In the genomic region with DNA sequence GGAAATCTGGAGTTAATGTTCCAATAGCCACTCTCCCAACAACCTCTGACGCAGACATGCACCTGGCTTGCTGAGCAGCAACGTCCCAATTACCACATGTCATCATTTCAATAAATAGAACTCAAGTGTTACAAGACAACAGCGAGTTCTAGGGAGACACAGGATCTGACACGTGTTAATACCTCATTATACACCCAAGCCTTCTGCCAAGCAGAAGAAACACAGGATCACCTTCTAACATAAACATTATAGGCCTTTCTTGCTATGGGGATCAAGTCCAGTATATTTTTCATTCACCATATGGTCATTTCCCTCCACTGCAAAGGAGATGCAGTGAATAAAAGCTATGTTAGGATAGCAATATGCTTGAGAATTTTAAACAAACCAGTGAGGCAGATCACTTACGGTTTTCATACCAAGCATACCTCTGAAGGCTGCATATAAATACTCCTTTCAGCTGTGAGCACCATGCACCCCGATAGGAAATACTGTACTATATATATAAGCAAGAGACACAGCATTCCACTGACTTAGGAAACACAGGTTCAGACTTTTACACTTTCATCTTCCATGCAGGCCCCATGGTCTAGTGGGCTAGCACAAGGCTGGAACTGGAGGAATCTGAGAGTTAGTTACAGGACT, we compare ENCODE assay signal across 10 cellular contexts.
A peak's percentile ranks its signal among the peaks of the same experiment; 100 is the strongest.
DNase-seq lines count a peak whose midpoint lies in the region; ATAC-seq and TF ChIP-seq lines count a peak whose summit lies in the region.
"Had no signal": no experiment of that assay in that cellular context is flagged by ENCODE, and none has a peak within 500 bp of the region (broad histone marks: within the 10 kb centered on the region; RNA-seq: fewer than 3 reads in every experiment).

No MANE protein-coding gene starts in this region.

- intact Hi-C loops in ovary (cut with DNase I): no loop called here

- ATAC-seq in stimulated activated naive CD8-positive, alpha-beta T cell treated with anti-CD3 and anti-CD28 coated beads, Interleukin-15, amount 100 ng/mL, for 72 hours: no peak
- ATAC-seq: T-helper 17 cell had no signal

- WGBS in ovary, 3 donors: 52 to 60% (median 55%) methylated on average over 6 of the region's 6 CpGs

- H3K27ac ChIP-seq in brain microvascular endothelial cell (no peak overlapping the region), ovary (no peak overlapping the region)

- peaks cover 0 to 4% of the 10 kb centered on the region in 2 donors for H3K9me3 Mint-ChIP-seq in stimulated activated naive CD8-positive, alpha-beta T cell treated with anti-CD3 and anti-CD28 coated beads, Interleukin-15, amount 100 ng/mL, for 72 hours

- H3K36me3 ChIP-seq in brain microvascular endothelial cell (replicated peaks): no peaks in the 10 kb centered on the region
- H3K36me3 ChIP-seq in ovary: no peaks in the 10 kb centered on the region

- no peak for TF ChIP-seq EP300 in ovary (IDR thresholded peaks at IDR 0.05)

- no peak overlapping the region for H3K4me3 Mint-ChIP-seq in stimulated activated naive CD8-positive, alpha-beta T cell treated with anti-CD3 and anti-CD28 coated beads, Interleukin-15, amount 100 ng/mL, for 72 hours
- H3K4me3 Mint-ChIP-seq: T-helper 17 cell had no signal

- H3K4me3 ChIP-seq in brain microvascular endothelial cell (ENCODE audit: low read depth, low read length) (no peak overlapping the region), ovary (no peak overlapping the region)

- H3K27me3 ChIP-seq in brain microvascular endothelial cell (replicated peaks) (no peaks in the 10 kb centered on the region), ovary (no peaks in the 10 kb centered on the region)

- TF ChIP-seq POLR2A in ovary (IDR thresholded peaks at IDR 0.05): no peak

- DNase-seq in COR-L47 (lab: John Stamatoyannopoulos, UW): peak; percentile 56
- DNase-seq in NCI-H2081 treated with DMSO at 0.1 percent for 48 hours (lab: John Stamatoyannopoulos, UW): peak; percentile 60
- DNase-seq in brain microvascular endothelial cell: peak; percentile 36
- peak; percentile 13 for DNase-seq in left kidney (ENCODE audit: low read depth, low spot score)
- DNase-seq in medulla oblongata (ENCODE audit: extremely low spot score): no peak
- DNase-seq in ovary: no peak
- no peak for DNase-seq in stimulated activated naive CD8-positive, alpha-beta T cell treated with anti-CD3 and anti-CD28 coated beads, Interleukin-15, amount 100 ng/mL, for 72 hours
- no peak for DNase-seq in activated CD4-positive, alpha-beta T cell treated with anti-CD3 and anti-CD28 coated beads for 4 hours
- DNase-seq: foreskin melanocyte, T-helper 17 cell had no signal

- no peaks in the 10 kb centered on the region for H3K27me3 Mint-ChIP-seq in stimulated activated naive CD8-positive, alpha-beta T cell treated with anti-CD3 and anti-CD28 coated beads, Interleukin-15, amount 100 ng/mL, for 72 hours
- H3K27me3 Mint-ChIP-seq: T-helper 17 cell had no signal

- H3K9me3 ChIP-seq in ovary: no peaks in the 10 kb centered on the region

- peaks cover 9% of the 10 kb centered on the region for H3K4me1 ChIP-seq in ovary (ENCODE audit: insufficient read depth)

- peaks cover 27% of the 10 kb centered on the region for H3K4me1 Mint-ChIP-seq in stimulated activated naive CD8-positive, alpha-beta T cell treated with anti-CD3 and anti-CD28 coated beads, Interleukin-15, amount 100 ng/mL, for 72 hours

- in situ Hi-C loops in brain microvascular endothelial cell (cut with HindIII; ENCODE audit: low pct_ligation_motif_present, low sequenced_read_pairs): no loop called here

- TF ChIP-seq CTCF in brain microvascular endothelial cell (IDR thresholded peaks at IDR 0.05; ENCODE audit: low read depth, low read length, missing control alignments): no peak
- no peak for TF ChIP-seq CTCF in ovary (IDR thresholded peaks at IDR 0.05)

- H3K27ac Mint-ChIP-seq in stimulated activated naive CD8-positive, alpha-beta T cell treated with anti-CD3 and anti-CD28 coated beads, Interleukin-15, amount 100 ng/mL, for 72 hours: peak overlapping the region in 1 of 2 donors; percentile 3
- H3K27ac Mint-ChIP-seq: T-helper 17 cell had no signal

Comparison
In these comparisons a context has a peak if more than half of its experiments do, and no peak if none do; other contexts are left out.
1. DNase-seq: peak in COR-L47 (single experiment), NCI-H2081 treated with DMSO at 0.1 percent for 48 hours (single experiment), brain microvascular endothelial cell (single experiment) and left kidney (single experiment); none in medulla oblongata (single experiment), ovary (0 of 5), stimulated activated naive CD8-positive, alpha-beta T cell treated with anti-CD3 and anti-CD28 coated beads, Interleukin-15, amount 100 ng/mL, for 72 hours (0 of 2) and activated CD4-positive, alpha-beta T cell treated with anti-CD3 and anti-CD28 coated beads for 4 hours (0 of 2).